1 cellular context compared by ENCODE assay signal in the genomic region with DNA sequence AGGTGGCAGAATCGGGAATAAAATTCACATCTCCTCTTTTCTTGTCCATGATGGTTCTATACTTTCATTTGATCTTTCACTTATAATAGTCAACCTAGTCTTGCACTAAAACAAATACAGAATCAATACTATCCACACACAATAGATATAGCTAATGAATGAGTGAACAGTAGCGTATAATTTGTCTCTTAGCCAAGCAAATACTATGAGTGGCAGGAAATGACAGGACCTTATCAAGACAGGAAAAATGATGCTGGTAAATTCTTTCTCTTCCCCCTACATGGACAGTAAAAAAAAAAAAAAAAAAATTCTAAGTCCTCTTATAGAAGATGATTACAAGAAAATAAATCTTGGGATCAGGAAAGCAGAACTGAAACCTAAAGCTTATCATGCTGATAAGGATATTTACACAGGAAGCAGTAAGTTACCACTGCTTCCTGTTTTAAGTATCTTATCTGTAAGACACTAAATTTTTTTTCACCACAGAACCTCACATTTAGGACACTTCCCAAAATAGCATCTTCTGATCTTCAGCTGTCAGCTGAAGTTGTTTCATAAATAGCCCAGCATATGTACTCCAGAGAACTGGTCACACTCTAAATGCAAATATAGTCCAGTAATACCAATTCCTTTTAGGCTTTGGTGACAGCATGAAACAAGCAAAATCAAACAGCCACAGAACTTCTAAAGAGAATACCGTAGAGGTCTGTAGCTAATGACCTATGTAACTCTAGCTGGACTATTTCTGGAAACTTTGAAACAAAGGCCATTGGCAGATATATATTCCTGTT.
TF ChIP-seq lines count a peak whose summit lies in the region.

No MANE protein-coding gene starts in this region.

TF ChIP-seq in HepG2, 621 proteins besides CTCF, POLR2A, EP300 and RAD21 (continued from another document):
- TF ChIP-seq, protein P1, sequence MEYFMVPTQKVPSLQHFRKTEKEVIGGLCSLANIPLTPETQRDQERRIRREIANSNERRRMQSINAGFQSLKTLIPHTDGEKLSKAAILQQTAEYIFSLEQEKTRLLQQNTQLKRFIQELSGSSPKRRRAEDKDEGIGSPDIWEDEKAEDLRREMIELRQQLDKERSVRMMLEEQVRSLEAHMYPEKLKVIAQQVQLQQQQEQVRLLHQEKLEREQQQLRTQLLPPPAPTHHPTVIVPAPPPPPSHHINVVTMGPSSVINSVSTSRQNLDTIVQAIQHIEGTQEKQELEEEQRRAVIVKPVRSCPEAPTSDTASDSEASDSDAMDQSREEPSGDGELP (IDR thresholded peaks at IDR 0.05; ENCODE audit: borderline replicate concordance, low read depth): peak; percentile 58; the same call in 1 of the 2 replicates
- TF ChIP-seq REXO4 (CRISPR knock-in tag; IDR thresholded peaks at IDR 0.05; ENCODE audit: borderline replicate concordance) (no peak), ETV5 (CRISPR knock-in tag; IDR thresholded peaks at IDR 0.05; ENCODE audit: borderline replicate concordance) (peak; percentile 53; the same call in 1 of the 2 replicates), RCOR2 (CRISPR knock-in tag; IDR thresholded peaks at IDR 0.05) (peak; percentile 51; the same call in 1 of the 2 replicates), SMAD3 (CRISPR knock-in tag; IDR thresholded peaks at IDR 0.05) (no peak), HMG20A (CRISPR knock-in tag; IDR thresholded peaks at IDR 0.05; ENCODE audit: borderline replicate concordance) (0 out of 2 replicates have a peak, but pooled peaks have one; percentile 27), HNF1A (IDR thresholded peaks at IDR 0.05; ENCODE audit: low read depth) (no peak), HNF1A (CRISPR knock-in tag; IDR thresholded peaks at IDR 0.05; ENCODE audit: borderline replicate concordance) (peak; percentile 26; the same call in 1 of the 2 replicates), THAP9 (CRISPR knock-in tag; IDR thresholded peaks at IDR 0.05; ENCODE audit: borderline replicate concordance) (no peak), MAX (IDR thresholded peaks at IDR 0.05) (no peak), NRL (CRISPR knock-in tag; IDR thresholded peaks at IDR 0.05; ENCODE audit: borderline replicate concordance) (no peak), CREB1 (IDR thresholded peaks at IDR 0.05) (no peak), CREB1 (CRISPR knock-in tag; IDR thresholded peaks at IDR 0.05) (0 out of 2 replicates have a peak, but pooled peaks have one; percentile 15), MXD4 (CRISPR knock-in tag; IDR thresholded peaks at IDR 0.05) (no peak), ZNF616 (CRISPR knock-in tag; IDR thresholded peaks at IDR 0.05; ENCODE audit: low read depth) (no peak)
- TF ChIP-seq, protein P2, sequence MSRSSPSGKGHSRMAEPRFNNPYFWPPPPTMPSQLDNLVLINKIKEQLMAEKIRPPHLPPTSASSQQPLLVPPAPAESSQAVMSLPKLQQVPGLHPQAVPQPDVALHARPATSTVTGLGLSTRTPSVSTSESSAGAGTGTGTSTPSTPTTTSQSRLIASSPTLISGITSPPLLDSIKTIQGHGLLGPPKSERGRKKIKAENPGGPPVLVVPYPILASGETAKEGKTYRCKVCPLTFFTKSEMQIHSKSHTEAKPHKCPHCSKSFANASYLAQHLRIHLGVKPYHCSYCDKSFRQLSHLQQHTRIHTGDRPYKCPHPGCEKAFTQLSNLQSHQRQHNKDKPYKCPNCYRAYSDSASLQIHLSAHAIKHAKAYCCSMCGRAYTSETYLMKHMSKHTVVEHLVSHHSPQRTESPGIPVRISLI (CRISPR knock-in tag; IDR thresholded peaks at IDR 0.05; ENCODE audit: borderline replicate concordance): peak; percentile 76; the same call in 1 of the 2 replicates
- TF ChIP-seq, protein P3, sequence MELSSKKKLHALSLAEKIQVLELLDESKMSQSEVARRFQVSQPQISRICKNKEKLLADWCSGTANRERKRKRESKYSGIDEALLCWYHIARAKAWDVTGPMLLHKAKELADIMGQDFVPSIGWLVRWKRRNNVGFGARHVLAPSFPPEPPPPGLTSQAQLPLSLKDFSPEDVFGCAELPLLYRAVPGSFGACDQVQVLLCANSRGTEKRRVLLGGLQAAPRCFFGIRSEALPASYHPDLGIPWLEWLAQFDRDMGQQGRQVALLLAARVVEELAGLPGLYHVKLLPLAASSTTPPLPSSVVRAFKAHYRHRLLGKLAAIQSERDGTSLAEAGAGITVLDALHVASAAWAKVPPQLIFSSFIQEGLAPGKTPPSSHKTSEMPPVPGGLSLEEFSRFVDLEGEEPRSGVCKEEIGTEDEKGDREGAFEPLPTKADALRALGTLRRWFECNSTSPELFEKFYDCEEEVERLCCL (CRISPR knock-in tag; IDR thresholded peaks at IDR 0.05; ENCODE audit: borderline replicate concordance): no peak
